In genomic region chr11:76721755-76722677, GRCh38 we compare ENCODE assay signal across 8 cellular contexts. TPM values are rescaled to one million over a fixed set of nuclear protein-coding genes. Genes with fewer than 3 reads are reported as not detected.
DNase-seq lines count a peak whose midpoint lies in the region; ATAC-seq and TF ChIP-seq lines count a peak whose summit lies in the region.

No MANE protein-coding gene starts in this region.

- DNase-seq in DMS114 treated with DMSO at 0.1 percent for 48 hours (lab: John Stamatoyannopoulos, UW; ENCODE audit: unreplicated experiment) = peak; percentile 24
- DNase-seq in NCI-H460 (ENCODE audit: extremely low read depth, low read depth) = peak; percentile 65
- peak; percentile 87 for DNase-seq in activated CD4-positive, alpha-beta T cell treated with anti-CD3 and anti-CD28 coated beads for 48 hours
- peak; percentile 79 for DNase-seq in cerebellum (ENCODE audit: low spot score)
- peak; percentile 64 for DNase-seq in kidney glomerular epithelial cell (lab: John Stamatoyannopoulos, UW)
- peak; percentile 78 for DNase-seq in stimulated activated CD4-positive, alpha-beta T cell treated with anti-CD3 and anti-CD28 coated beads, Interleukin-1b, Interleukin-23, amount 100 ng/mL, for 48 hours

- TF ChIP-seq POLR2A in GM18505 (IDR thresholded peaks at IDR 0.05; ENCODE audit: borderline replicate concordance, extremely low read depth, insufficient read depth, insufficient read length) = no peak

- ATAC-seq in HG02610 (IDR thresholded peaks at IDR 0.05; ENCODE audit: unreplicated experiment) (peak; percentile 72), GM18505 (IDR thresholded peaks at IDR 0.05; ENCODE audit: unreplicated experiment) (no peak)

RNA-seq across cellular contexts. Expression of gene LRRC32, which starts 51.5 kb away (rescaled TPM):
- total RNA-seq in NCI-H460 (2014; rRNA removed; shearing (Covaris generic)) = 0.05 TPM in 1 of 2 replicates, not detected in the other
- 0.44 TPM in 1 of 2 replicates, not detected in the other for polyA plus RNA-seq in NCI-H460 (2014; cell fraction: nucleus; rRNA removed)
- total RNA-seq in cerebellum = 3.6 TPM

Comparison
In these comparisons a context has a peak if more than half of its experiments do, and no peak if none do; other contexts are left out.
1. DNase-seq: peak in every context shown above with its lines; median percentile 87 in activated CD4-positive, alpha-beta T cell treated with anti-CD3 and anti-CD28 coated beads for 48 hours; 79 in cerebellum; 78 in stimulated activated CD4-positive, alpha-beta T cell treated with anti-CD3 and anti-CD28 coated beads, Interleukin-1b, Interleukin-23, amount 100 ng/mL, for 48 hours; 65 in NCI-H460; 64 in kidney glomerular epithelial cell; 24 in DMS114 treated with DMSO at 0.1 percent for 48 hours.